In the genomic region with DNA sequence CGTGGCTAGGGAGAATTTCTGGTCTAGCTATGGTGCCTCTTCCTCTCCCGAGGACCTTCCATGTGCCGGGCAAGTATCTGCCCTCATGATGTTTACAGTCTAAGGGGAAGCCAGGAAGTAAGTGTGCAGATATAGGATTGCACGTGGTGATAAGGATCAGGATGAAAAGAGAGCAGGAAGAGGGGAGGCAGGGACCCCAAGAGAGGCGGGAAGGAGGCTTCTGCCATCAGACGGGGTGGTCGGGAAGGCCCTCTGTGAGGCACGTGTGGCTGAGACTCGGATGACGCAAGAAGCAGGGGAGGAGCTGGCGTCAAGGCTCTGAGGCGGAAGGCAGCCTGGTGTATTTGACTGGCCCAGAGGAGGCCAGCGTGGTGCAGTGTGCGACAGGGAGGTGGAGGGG, we compare ENCODE assay signal across 1 cellular context.
TF ChIP-seq lines count a peak whose summit lies in the region.

No MANE protein-coding gene starts in this region.

TF ChIP-seq in SK-N-SH treated with all-trans-retinoic acid at 6 μM for 48 hours, 23 proteins besides CTCF, POLR2A, EP300 and RAD21 (continued from another document):
- TF ChIP-seq, protein P1, sequence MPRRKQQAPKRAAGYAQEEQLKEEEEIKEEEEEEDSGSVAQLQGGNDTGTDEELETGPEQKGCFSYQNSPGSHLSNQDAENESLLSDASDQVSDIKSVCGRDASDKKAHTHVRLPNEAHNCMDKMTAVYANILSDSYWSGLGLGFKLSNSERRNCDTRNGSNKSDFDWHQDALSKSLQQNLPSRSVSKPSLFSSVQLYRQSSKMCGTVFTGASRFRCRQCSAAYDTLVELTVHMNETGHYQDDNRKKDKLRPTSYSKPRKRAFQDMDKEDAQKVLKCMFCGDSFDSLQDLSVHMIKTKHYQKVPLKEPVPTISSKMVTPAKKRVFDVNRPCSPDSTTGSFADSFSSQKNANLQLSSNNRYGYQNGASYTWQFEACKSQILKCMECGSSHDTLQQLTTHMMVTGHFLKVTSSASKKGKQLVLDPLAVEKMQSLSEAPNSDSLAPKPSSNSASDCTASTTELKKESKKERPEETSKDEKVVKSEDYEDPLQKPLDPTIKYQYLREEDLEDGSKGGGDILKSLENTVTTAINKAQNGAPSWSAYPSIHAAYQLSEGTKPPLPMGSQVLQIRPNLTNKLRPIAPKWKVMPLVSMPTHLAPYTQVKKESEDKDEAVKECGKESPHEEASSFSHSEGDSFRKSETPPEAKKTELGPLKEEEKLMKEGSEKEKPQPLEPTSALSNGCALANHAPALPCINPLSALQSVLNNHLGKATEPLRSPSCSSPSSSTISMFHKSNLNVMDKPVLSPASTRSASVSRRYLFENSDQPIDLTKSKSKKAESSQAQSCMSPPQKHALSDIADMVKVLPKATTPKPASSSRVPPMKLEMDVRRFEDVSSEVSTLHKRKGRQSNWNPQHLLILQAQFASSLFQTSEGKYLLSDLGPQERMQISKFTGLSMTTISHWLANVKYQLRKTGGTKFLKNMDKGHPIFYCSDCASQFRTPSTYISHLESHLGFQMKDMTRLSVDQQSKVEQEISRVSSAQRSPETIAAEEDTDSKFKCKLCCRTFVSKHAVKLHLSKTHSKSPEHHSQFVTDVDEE (CRISPR knock-in tag; IDR thresholded peaks at IDR 0.05): no peak
- TF ChIP-seq, protein P2, sequence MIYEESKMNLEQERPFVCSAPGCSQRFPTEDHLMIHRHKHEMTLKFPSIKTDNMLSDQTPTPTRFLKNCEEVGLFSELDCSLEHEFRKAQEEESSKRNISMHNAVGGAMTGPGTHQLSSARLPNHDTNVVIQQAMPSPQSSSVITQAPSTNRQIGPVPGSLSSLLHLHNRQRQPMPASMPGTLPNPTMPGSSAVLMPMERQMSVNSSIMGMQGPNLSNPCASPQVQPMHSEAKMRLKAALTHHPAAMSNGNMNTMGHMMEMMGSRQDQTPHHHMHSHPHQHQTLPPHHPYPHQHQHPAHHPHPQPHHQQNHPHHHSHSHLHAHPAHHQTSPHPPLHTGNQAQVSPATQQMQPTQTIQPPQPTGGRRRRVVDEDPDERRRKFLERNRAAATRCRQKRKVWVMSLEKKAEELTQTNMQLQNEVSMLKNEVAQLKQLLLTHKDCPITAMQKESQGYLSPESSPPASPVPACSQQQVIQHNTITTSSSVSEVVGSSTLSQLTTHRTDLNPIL (CRISPR knock-in tag; IDR thresholded peaks at IDR 0.05; ENCODE audit: low read depth): no peak
- no peak for TF ChIP-seq ZNF70 (CRISPR knock-in tag; IDR thresholded peaks at IDR 0.05)
TF ChIP-seq in SK-N-SH treated with all-trans-retinoic acid at 6 μM for 48 hours: peak in this region for 0.
